In genomic region chr17:51045616-51046526, GRCh38 we compare ENCODE assay signal across 10 cellular contexts.
DNase-seq lines count a peak whose midpoint lies in the region; ATAC-seq and TF ChIP-seq lines count a peak whose summit lies in the region.
"Had no signal": no experiment of that assay in that cellular context is flagged by ENCODE, and none has a peak within 500 bp of the region (broad histone marks: within the 10 kb centered on the region; RNA-seq: fewer than 3 reads in every experiment).

No MANE protein-coding gene starts in this region.

- no peak overlapping the region for H3K27ac Mint-ChIP-seq in immature natural killer cell
- H3K27ac Mint-ChIP-seq: activated naive CD4-positive, alpha-beta T cell treated with anti-CD3 and anti-CD28 coated beads for 36 hours; T-helper 2 cell treated with Interferon-gamma antibody and Interleukin-4, amounts not matched to agents 5 μg/mL and 100 μg/mL, for 36 hours had no signal

- H3K9ac ChIP-seq in SK-N-SH (peak overlapping the region; percentile 50), skeletal muscle satellite cell (ENCODE audit: low read depth, low read length) (no peak overlapping the region)

- peaks cover 0 to 4% (median 0%) of the 10 kb centered on the region in 3 donors for H3K36me3 Mint-ChIP-seq in immature natural killer cell

- 22% methylated on average over 5 of the region's 5 CpGs for WGBS in SK-N-SH (ENCODE audit: low lambda C conversion rate)

- peak overlapping the region; percentile 71 to 94 for H3K27ac ChIP-seq in SK-N-SH (ENCODE audit: low read depth in 2 of 2, low read length in 1 of 2)

- H3K79me2 ChIP-seq in SK-N-SH (ENCODE audit: insufficient read depth): peaks cover 90% of the 10 kb centered on the region

- H3K4me3 ChIP-seq in HFF-Myc (replicated peaks; ENCODE audit: low read depth, low read length) (0 out of 2 replicates have a peak overlapping the region, but pooled peaks have one; percentile 15), SK-N-SH (ENCODE audit: low read depth in 2 of 2, low read length in 1 of 2) (peak overlapping the region; percentile 56 to 60), iPS-11a (ENCODE audit: low read depth, low read length) (peak overlapping the region; percentile 27), skeletal muscle satellite cell (ENCODE audit: low read length) (peak overlapping the region; percentile 58)

- H3K27me3 Mint-ChIP-seq in immature natural killer cell (ENCODE audit: low read depth in 3 of 3): no peaks in the 10 kb centered on the region

- H3K9me3 ChIP-seq in SK-N-SH: no peaks in the 10 kb centered on the region
- H3K9me3 ChIP-seq in skeletal muscle satellite cell (replicated peaks; ENCODE audit: low read length): no peaks in the 10 kb centered on the region

- H3K4me1 ChIP-seq in SK-N-SH (ENCODE audit: control insufficient read depth in 1 of 2, insufficient read depth in 2 of 2, low read depth in 1 of 2, low read length in 1 of 2): peaks cover 26 to 32% of the 10 kb centered on the region in 2 experiments
- H3K4me1 ChIP-seq in skeletal muscle satellite cell (ENCODE audit: control insufficient read depth, insufficient read depth, low read length): peaks cover 22% of the 10 kb centered on the region

- no peaks in the 10 kb centered on the region for H3K9me2 ChIP-seq in SK-N-SH

- H3F3A ChIP-seq in SK-N-SH (replicated peaks; ENCODE audit: insufficient read depth): peaks cover 35% of the 10 kb centered on the region

- ATAC-seq in stimulated activated naive CD8-positive, alpha-beta T cell treated with anti-CD3 and anti-CD28 coated beads, Interleukin-15, Interleukin-2, amounts not matched to agents 100 U/mL and 50 U/mL, for 24 hours: no peak

- H3K36me3 ChIP-seq in SK-N-SH (replicated peaks in 1 of 2; ENCODE audit: control insufficient read depth in 1 of 2, insufficient read depth in 2 of 2, low read length in 1 of 2) (peaks cover 9 to 10% of the 10 kb centered on the region in 2 experiments), skeletal muscle satellite cell (ENCODE audit: insufficient read depth, low read length) (peaks cover 7% of the 10 kb centered on the region)

- H3K4me1 Mint-ChIP-seq in immature natural killer cell: peaks cover 2 to 9% of the 10 kb centered on the region in 2 donors

- TF ChIP-seq CTCF in HFF-Myc (IDR thresholded peaks at IDR 0.05; ENCODE audit: low read depth, low read length, missing control alignments) (no peak), SK-N-SH (IDR thresholded peaks at IDR 0.05) (no peak)

- H3K4me3 Mint-ChIP-seq in immature natural killer cell: no peak overlapping the region
- H3K4me3 Mint-ChIP-seq: activated naive CD4-positive, alpha-beta T cell treated with anti-CD3 and anti-CD28 coated beads for 36 hours; T-helper 2 cell treated with Interferon-gamma antibody and Interleukin-4, amounts not matched to agents 5 μg/mL and 100 μg/mL, for 36 hours had no signal

- POLR2A ChIA-PET in SK-N-SH (lab: Yijun Ruan, JAX): interaction anchor here (0.5 to 5.1 kb wide), 12 partner anchors 8 to 182 kb away, joined by 3 to 38 read pairs (median 4); partner anchors contain the start of genes NME1, SPAG9 and TOB1

- H3K27me3 ChIP-seq in SK-N-SH (ENCODE audit: insufficient read depth) (no peaks in the 10 kb centered on the region), skeletal muscle satellite cell (ENCODE audit: control insufficient read depth, insufficient read depth, low read length) (no peaks in the 10 kb centered on the region)

- no peak for TF ChIP-seq RAD21 in SK-N-SH (IDR thresholded peaks at IDR 0.05; ENCODE audit: low read length)

- H4K20me1 ChIP-seq in SK-N-SH (ENCODE audit: insufficient read depth): no peaks in the 10 kb centered on the region

- no peaks in the 10 kb centered on the region for H3K9me3 Mint-ChIP-seq in immature natural killer cell
- H3K9me3 Mint-ChIP-seq: activated naive CD4-positive, alpha-beta T cell treated with anti-CD3 and anti-CD28 coated beads for 36 hours; T-helper 2 cell treated with Interferon-gamma antibody and Interleukin-4, amounts not matched to agents 5 μg/mL and 100 μg/mL, for 36 hours had no signal

- no peak for DNase-seq in HFF-Myc (ENCODE audit: extremely low read depth, low read depth)
- peak; percentile 25 for DNase-seq in SK-N-SH
- no peak for DNase-seq in stimulated activated naive CD8-positive, alpha-beta T cell treated with anti-CD3 and anti-CD28 coated beads, Interleukin-15, Interleukin-2, amounts not matched to agents 100 U/mL and 50 U/mL, for 24 hours
- no peak for DNase-seq in RPMI8226
- no peak for DNase-seq in immature natural killer cell
- DNase-seq in cortex of kidney (lab: John Stamatoyannopoulos, UW): no peak
- DNase-seq: activated naive CD4-positive, alpha-beta T cell treated with anti-CD3 and anti-CD28 coated beads for 36 hours had no signal

- peak overlapping the region; percentile 8; the same call in 1 of the 2 replicates for H2AFZ ChIP-seq in SK-N-SH (ENCODE audit: low read depth)

- peak overlapping the region; percentile 83 for H3K4me2 ChIP-seq in SK-N-SH
- peak overlapping the region; percentile 82 for H3K4me2 ChIP-seq in skeletal muscle satellite cell (ENCODE audit: low read length)

- TF ChIP-seq EP300 in SK-N-SH (IDR thresholded peaks at IDR 0.05; ENCODE audit: borderline replicate concordance in 1 of 2, low read depth in 1 of 2, low read length in 1 of 2): peak in 1 of 2 experiments; percentile 20; a peak in 1 of 4 replicates

- CTCF ChIA-PET in SK-N-SH (lab: Yijun Ruan, JAX): interaction anchor here (1.0 to 10.6 kb wide), 24 partner anchors 10 to 263 kb away, joined by 3 to 117 read pairs (median 5); partner anchors contain the start of genes NME1 and TOB1

TF ChIP-seq in SK-N-SH, 30 proteins besides CTCF, POLR2A, EP300 and RAD21:
- TF ChIP-seq FOXM1 (IDR thresholded peaks at IDR 0.05; ENCODE audit: low read depth): no peak
- no peak for TF ChIP-seq SIN3A (IDR thresholded peaks at IDR 0.05; ENCODE audit: borderline replicate concordance, low read depth, low read length)
- TF ChIP-seq, protein P1, sequence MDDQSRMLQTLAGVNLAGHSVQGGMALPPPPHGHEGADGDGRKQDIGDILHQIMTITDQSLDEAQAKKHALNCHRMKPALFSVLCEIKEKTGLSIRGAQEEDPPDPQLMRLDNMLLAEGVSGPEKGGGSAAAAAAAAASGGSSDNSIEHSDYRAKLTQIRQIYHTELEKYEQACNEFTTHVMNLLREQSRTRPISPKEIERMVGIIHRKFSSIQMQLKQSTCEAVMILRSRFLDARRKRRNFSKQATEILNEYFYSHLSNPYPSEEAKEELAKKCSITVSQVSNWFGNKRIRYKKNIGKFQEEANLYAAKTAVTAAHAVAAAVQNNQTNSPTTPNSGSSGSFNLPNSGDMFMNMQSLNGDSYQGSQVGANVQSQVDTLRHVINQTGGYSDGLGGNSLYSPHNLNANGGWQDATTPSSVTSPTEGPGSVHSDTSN (IDR thresholded peaks at IDR 0.05): peak; percentile 36; the same call in 1 of the 2 replicates
